8 cellular contexts compared by ENCODE assay signal in genomic region chr1:72283204-72284083, GRCh38. TPM values are rescaled to one million over a fixed set of nuclear protein-coding genes. Genes with fewer than 3 reads are reported as not detected.
DNase-seq lines count a peak whose midpoint lies in the region; ATAC-seq and TF ChIP-seq lines count a peak whose summit lies in the region.

No MANE protein-coding gene starts in this region.

- H3K27ac Mint-ChIP-seq in Caco-2 (ENCODE audit: unreplicated experiment): no peak overlapping the region

- peak overlapping the region; percentile 95 for H3K4me2 ChIP-seq in smooth muscle cell

- H3K27me3 ChIP-seq in Caco-2 (replicated peaks; ENCODE audit: control insufficient read depth, insufficient read depth, low read length) (no peaks in the 10 kb centered on the region; the same call in 1 of the 2 replicates), smooth muscle cell (ENCODE audit: low read depth) (peaks cover 33% of the 10 kb centered on the region)

- TF ChIP-seq CTCF in Caco-2 (IDR thresholded peaks at IDR 0.05; ENCODE audit: insufficient read depth in 1 of 2, low read depth in 1 of 2, low read length in 1 of 2, severe bottlenecking in 1 of 2, unreplicated experiment in 1 of 2) (no peak), smooth muscle cell (IDR thresholded peaks at IDR 0.05; ENCODE audit: borderline replicate concordance, insufficient read depth, poor library complexity, severe bottlenecking) (no peak)

- H3F3A ChIP-seq in smooth muscle cell (ENCODE audit: low read depth): peaks cover 4% of the 10 kb centered on the region

- H3K27ac ChIP-seq in smooth muscle cell (ENCODE audit: low read depth): peak overlapping the region; percentile 87

- under 1% methylated on average over 59 of the region's 59 CpGs for WGBS in smooth muscle cell (ENCODE audit: low lambda C conversion rate)

- peak; percentile 27 for ATAC-seq in GM21723 (IDR thresholded peaks at IDR 0.05; ENCODE audit: unreplicated experiment)
- ATAC-seq in SK-N-SH treated with all-trans-retinoic acid at 6 μM for 48 hours: peak; percentile 72
- ATAC-seq in HG03378 (IDR thresholded peaks at IDR 0.05; ENCODE audit: unreplicated experiment): no peak

- H3K4me1 Mint-ChIP-seq in Caco-2 (ENCODE audit: low read depth, unreplicated experiment): no peaks in the 10 kb centered on the region

- intact Hi-C loops in Caco-2 (cut with micrococcal nuclease; ENCODE audit: unreplicated experiment): loop anchor here (5.0 kb wide), 2 partner anchors 76 to 96 kb away; no protein-coding TSS in a partner anchor

- peaks cover 10% of the 10 kb centered on the region for H3K27me3 Mint-ChIP-seq in Caco-2 (ENCODE audit: insufficient read depth, unreplicated experiment)

- H4K20me1 ChIP-seq in smooth muscle cell (ENCODE audit: low read depth): no peaks in the 10 kb centered on the region

- H3K4me1 ChIP-seq in Caco-2: no peaks in the 10 kb centered on the region
- no peaks in the 10 kb centered on the region for H3K4me1 ChIP-seq in smooth muscle cell (ENCODE audit: low read depth)

- POLR2A ChIA-PET in Caco-2 (lab: Charles Lee): no interaction called here

- H3K9me3 Mint-ChIP-seq in Caco-2 (ENCODE audit: unreplicated experiment): no peaks in the 10 kb centered on the region

- H3K9me3 ChIP-seq in Caco-2 (no peaks in the 10 kb centered on the region), smooth muscle cell (replicated peaks; ENCODE audit: low read depth) (no peaks in the 10 kb centered on the region)

- no peaks in the 10 kb centered on the region for H3K36me3 Mint-ChIP-seq in Caco-2 (ENCODE audit: insufficient read depth, unreplicated experiment)

- peak overlapping the region; percentile 99 for H2AFZ ChIP-seq in smooth muscle cell (ENCODE audit: low read depth)

- BruUV-seq in Caco-2 (replicated peaks; lab: Mats Ljungman, UMichigan): no TSS peak

- no peak overlapping the region for H3K4me3 Mint-ChIP-seq in Caco-2 (ENCODE audit: unreplicated experiment)

- peak in 1 of 2 experiments; percentile 6 for DNase-seq in Caco-2
- peak; percentile 77 for DNase-seq in NCI-H1092 treated with DMSO at 0.1 percent for 48 hours (lab: John Stamatoyannopoulos, UW)
- DNase-seq in cortex of kidney (lab: John Stamatoyannopoulos, UW): peak; percentile 8
- DNase-seq in kidney glomerular epithelial cell (lab: John Stamatoyannopoulos, UW): peak; percentile 69
- peak; percentile 54 for DNase-seq in smooth muscle cell (lab: John Stamatoyannopoulos, UW; ENCODE audit: unreplicated experiment)

- CTCF ChIA-PET in Caco-2 (lab: Charles Lee): interaction anchor here (1.0 kb wide), 1 partner anchor 39 kb away, joined by 3 read pairs; no protein-coding TSS in a partner anchor

- H3K4me3 ChIP-seq in Caco-2 (ENCODE audit: low read depth, low read length) (peak overlapping the region; percentile 43), smooth muscle cell (peak overlapping the region; percentile 81)

- H3K36me3 ChIP-seq in Caco-2 (ENCODE audit: control insufficient read depth, insufficient read depth, low read length): no peaks in the 10 kb centered on the region
- no peaks in the 10 kb centered on the region for H3K36me3 ChIP-seq in smooth muscle cell (ENCODE audit: low read depth)

- no peaks in the 10 kb centered on the region for H3K79me2 ChIP-seq in smooth muscle cell (ENCODE audit: low read depth)

- H3K9ac ChIP-seq in smooth muscle cell (ENCODE audit: low read depth): peak overlapping the region; percentile 85

TF ChIP-seq in SK-N-SH treated with all-trans-retinoic acid at 6 μM for 48 hours, 23 proteins besides CTCF, POLR2A, EP300 and RAD21:
- TF ChIP-seq PATZ1 (CRISPR knock-in tag; IDR thresholded peaks at IDR 0.05; ENCODE audit: borderline replicate concordance) (no peak), ZC3H10 (CRISPR knock-in tag; IDR thresholded peaks at IDR 0.05) (no peak), TSHZ2 (CRISPR knock-in tag; IDR thresholded peaks at IDR 0.05) (no peak), RARB (CRISPR knock-in tag; IDR thresholded peaks at IDR 0.05) (no peak), GLIS3 (CRISPR knock-in tag; IDR thresholded peaks at IDR 0.05) (no peak), TCF4 (CRISPR knock-in tag; IDR thresholded peaks at IDR 0.05; ENCODE audit: borderline replicate concordance) (no peak), PPARA (CRISPR knock-in tag; IDR thresholded peaks at IDR 0.05; ENCODE audit: borderline replicate concordance) (no peak), CSRNP3 (CRISPR knock-in tag; IDR thresholded peaks at IDR 0.05) (no peak), ZFP3 (CRISPR knock-in tag; IDR thresholded peaks at IDR 0.05) (no peak), ZNF8 (CRISPR knock-in tag; IDR thresholded peaks at IDR 0.05) (no peak), TOX (CRISPR knock-in tag; IDR thresholded peaks at IDR 0.05; ENCODE audit: borderline replicate concordance) (no peak)
TF ChIP-seq in SK-N-SH treated with all-trans-retinoic acid at 6 μM for 48 hours: peak in this region for 0.

RNA-seq across cellular contexts. Expression of gene NEGR1, which starts 1.1 kb away (rescaled TPM):
- total RNA-seq in Caco-2 (2022): 0.05 TPM in 1 of 2 replicates, not detected in the other
- total RNA-seq in smooth muscle cell: 0.09 and 0.27 TPM in 2 replicates
- polyA plus RNA-seq in smooth muscle cell: 0.02 TPM in 1 of 2 replicates, not detected in the other
